In genomic region chr17:78828470-78829185, GRCh38 we compare ENCODE assay signal across 8 cellular contexts. TPM values are rescaled to one million over a fixed set of nuclear protein-coding genes. Genes with fewer than 3 reads are reported as not detected.
A peak's percentile ranks its signal among the peaks of the same experiment; 100 is the strongest.
DNase-seq lines count a peak whose midpoint lies in the region; ATAC-seq and TF ChIP-seq lines count a peak whose summit lies in the region.

No MANE protein-coding gene starts in this region.

- ATAC-seq in HCT116: peak; percentile 91
- ATAC-seq in HG03280 (IDR thresholded peaks at IDR 0.05; ENCODE audit: unreplicated experiment): no peak

- no peak overlapping the region for H3K27ac ChIP-seq in CD8-positive, alpha-beta memory T cell (ENCODE audit: low read depth, low read length)
- no peak overlapping the region for H3K27ac ChIP-seq in HCT116 (ENCODE audit: low read depth, low read length)
- no peak overlapping the region for H3K27ac ChIP-seq in vagina

- H3K36me3 Mint-ChIP-seq in CD8-positive, alpha-beta memory T cell: peaks cover 22 to 95% (median 45%) of the 10 kb centered on the region in 3 donors
- H3K36me3 Mint-ChIP-seq in activated CD4-positive, alpha-beta memory T cell treated with anti-CD3 and anti-CD28 coated beads, Interleukin-2, amount 10 ng/mL, durations not matched to agents 7 days and 5 days (ENCODE audit: low read depth): peaks cover 83% of the 10 kb centered on the region

- H3K9me3 Mint-ChIP-seq in CD8-positive, alpha-beta memory T cell: no peaks in the 10 kb centered on the region
- H3K9me3 Mint-ChIP-seq in activated CD4-positive, alpha-beta memory T cell treated with anti-CD3 and anti-CD28 coated beads, Interleukin-2, amount 10 ng/mL, durations not matched to agents 7 days and 5 days: no peaks in the 10 kb centered on the region

- H3K4me1 Mint-ChIP-seq in CD8-positive, alpha-beta memory T cell: peaks cover 26 to 54% (median 35%) of the 10 kb centered on the region in 3 donors
- peaks cover 17% of the 10 kb centered on the region for H3K4me1 Mint-ChIP-seq in activated CD4-positive, alpha-beta memory T cell treated with anti-CD3 and anti-CD28 coated beads, Interleukin-2, amount 10 ng/mL, durations not matched to agents 7 days and 5 days

- RAD21 ChIA-PET in HCT116 (lab: Charles Lee; ENCODE audit: low non-redundant PET in 1 of 2, low total read pairs in 2 of 2, uncharacterized antibody in 2 of 2, unreplicated experiment in 2 of 2): no interaction called here

- DNase-seq in CD8-positive, alpha-beta memory T cell: no peak
- DNase-seq in HCT116 (ENCODE audit: low read depth, low spot score): peak; percentile 24
- peak; percentile 22 for DNase-seq in activated CD4-positive, alpha-beta memory T cell treated with anti-CD3 and anti-CD28 coated beads, Interleukin-2, amount 10 ng/mL, durations not matched to agents 7 days and 5 days
- peak; percentile 90 for DNase-seq in iris pigment epithelial cell (ENCODE audit: low read depth)
- DNase-seq in NCI-H2029 treated with DMSO at 0.1 percent for 48 hours (lab: John Stamatoyannopoulos, UW): no peak
- DNase-seq in COLO829 (ENCODE audit: low spot score): no peak
- DNase-seq in vagina (ENCODE audit: extremely low spot score in 2 of 2): no peak

- H4K20me1 ChIP-seq in HCT116 (ENCODE audit: insufficient read depth): peaks cover 20% of the 10 kb centered on the region; the same call in 1 of the 2 replicates

- peaks cover 0 to 4% of the 10 kb centered on the region in 2 donors for H3K27me3 Mint-ChIP-seq in CD8-positive, alpha-beta memory T cell
- H3K27me3 Mint-ChIP-seq in activated CD4-positive, alpha-beta memory T cell treated with anti-CD3 and anti-CD28 coated beads, Interleukin-2, amount 10 ng/mL, durations not matched to agents 7 days and 5 days: no peaks in the 10 kb centered on the region

- peak; percentile 26; the same call in 1 of the 2 replicates for TF ChIP-seq RAD21 in HCT116 (IDR thresholded peaks at IDR 0.05; ENCODE audit: low read depth)

- H3K9me3 ChIP-seq in CD8-positive, alpha-beta memory T cell (ENCODE audit: low read length): no peaks in the 10 kb centered on the region
- H3K9me3 ChIP-seq in HCT116 (ENCODE audit: control insufficient read depth in 1 of 2, insufficient read depth in 1 of 2, low read depth in 1 of 2, low read length in 2 of 2) (no peaks in the 10 kb centered on the region), vagina (no peaks in the 10 kb centered on the region)

- H2AFZ ChIP-seq in HCT116 (ENCODE audit: low read depth, low read length, poor library complexity, severe bottlenecking): no peak overlapping the region

- CTCF ChIA-PET in CD8-positive, alpha-beta memory T cell (lab: Charles Lee): no interaction called here
- CTCF ChIA-PET in HCT116 (lab: Charles Lee): interaction anchor here (1.4 kb wide), 1 partner anchor 37 kb away, joined by 6 read pairs; no protein-coding TSS in a partner anchor
- CTCF ChIA-PET in activated CD4-positive, alpha-beta memory T cell treated with anti-CD3 and anti-CD28 coated beads, Interleukin-2, amount 10 ng/mL, durations not matched to agents 7 days and 5 days (lab: Charles Lee): interaction anchor here (1.5 kb wide), 1 partner anchor 9 kb away, joined by 3 read pairs; no protein-coding TSS in a partner anchor

- no peak overlapping the region for H3K9ac ChIP-seq in HCT116 (ENCODE audit: low read length)

- H3K79me2 ChIP-seq in HCT116 (ENCODE audit: insufficient read depth, low read length): peaks cover 97% of the 10 kb centered on the region

- intact Hi-C loops in HCT116 (cut with micrococcal nuclease) (no loop called here), vagina (cut with DNase I) (no loop called here)

- no peak overlapping the region for H3K4me2 ChIP-seq in HCT116 (ENCODE audit: low read length)

- TF ChIP-seq CTCF in HCT116 (IDR thresholded peaks at IDR 0.05 in 2 of 3, conservative IDR thresholded peaks at IDR 0.05 in 1 of 3; ENCODE audit: borderline replicate concordance in 1 of 3, insufficient read depth in 1 of 3, low read depth in 2 of 3, low read length in 2 of 3) (peak in 2 of 3 experiments; percentile 70 to 74; a peak in 4 of 6 replicates), vagina (IDR thresholded peaks at IDR 0.05) (no peak)

- TF ChIP-seq POLR2A in HCT116 (IDR thresholded peaks at IDR 0.05; ENCODE audit: borderline replicate concordance, extremely low read depth, insufficient read depth, insufficient read length) (no peak), vagina (IDR thresholded peaks at IDR 0.05) (no peak)

- POLR2A ChIA-PET in CD8-positive, alpha-beta memory T cell (lab: Charles Lee): no interaction called here
- POLR2A ChIA-PET in HCT116 (lab: Charles Lee): no interaction called here
- POLR2A ChIA-PET in activated CD4-positive, alpha-beta memory T cell treated with anti-CD3 and anti-CD28 coated beads, Interleukin-2, amount 10 ng/mL, durations not matched to agents 7 days and 5 days (lab: Charles Lee): interaction anchor here (0.7 to 2.6 kb wide), 4 partner anchors 9 to 35 kb away, joined by 3 to 13 read pairs (median 6); partner anchors contain the start of gene USP36

- H3K27me3 ChIP-seq in CD8-positive, alpha-beta memory T cell (ENCODE audit: insufficient read depth, low read length, poor library complexity, severe bottlenecking): no peaks in the 10 kb centered on the region
- no peaks in the 10 kb centered on the region for H3K27me3 ChIP-seq in HCT116 (ENCODE audit: insufficient read depth, low read length)
- H3K27me3 ChIP-seq in vagina: no peaks in the 10 kb centered on the region

- H3K4me3 Mint-ChIP-seq in CD8-positive, alpha-beta memory T cell: no peak overlapping the region
- no peak overlapping the region for H3K4me3 Mint-ChIP-seq in activated CD4-positive, alpha-beta memory T cell treated with anti-CD3 and anti-CD28 coated beads, Interleukin-2, amount 10 ng/mL, durations not matched to agents 7 days and 5 days

- H3K27ac Mint-ChIP-seq in CD8-positive, alpha-beta memory T cell: peak overlapping the region in 6 of 8 donors; percentile 45 to 82 (median 64)
- peak overlapping the region; percentile 41 for H3K27ac Mint-ChIP-seq in activated CD4-positive, alpha-beta memory T cell treated with anti-CD3 and anti-CD28 coated beads, Interleukin-2, amount 10 ng/mL, durations not matched to agents 7 days and 5 days

- H3K4me1 ChIP-seq in CD8-positive, alpha-beta memory T cell (ENCODE audit: insufficient read depth, low read length): no peaks in the 10 kb centered on the region
- no peaks in the 10 kb centered on the region for H3K4me1 ChIP-seq in HCT116 (ENCODE audit: control insufficient read depth in 1 of 2, insufficient read depth in 2 of 2, low read length in 2 of 2)
- H3K4me1 ChIP-seq in vagina: no peaks in the 10 kb centered on the region

- H3K9me2 ChIP-seq in HCT116 (ENCODE audit: insufficient read depth): no peaks in the 10 kb centered on the region

- no peak overlapping the region for H3K4me3 ChIP-seq in CD8-positive, alpha-beta memory T cell (ENCODE audit: low read length)
- H3K4me3 ChIP-seq in HCT116 (replicated peaks in 1 of 2; ENCODE audit: low read depth in 1 of 2, low read length in 2 of 2): no peak overlapping the region
- no peak overlapping the region for H3K4me3 ChIP-seq in vagina

- H3K36me3 ChIP-seq in CD8-positive, alpha-beta memory T cell (ENCODE audit: insufficient read depth, low read length): peaks cover 85% of the 10 kb centered on the region
- peaks cover 75 to 97% of the 10 kb centered on the region in 2 experiments for H3K36me3 ChIP-seq in HCT116 (ENCODE audit: control insufficient read depth in 1 of 2, insufficient read depth in 2 of 2, low read length in 2 of 2)
- H3K36me3 ChIP-seq in vagina: peaks cover 0 to 95% of the 10 kb centered on the region in 2 donors

- BruUV-seq in HCT116 (replicated peaks; lab: Mats Ljungman, UMichigan): no TSS peak

TF ChIP-seq in HCT116, 20 proteins besides CTCF, POLR2A, EP300 and RAD21 (continues in another document):
- TF ChIP-seq POLR2AphosphoS5 (IDR thresholded peaks at IDR 0.05; ENCODE audit: low read depth, low read length): no peak
- TF ChIP-seq ZFX (IDR thresholded peaks at IDR 0.05): no peak
- no peak for TF ChIP-seq ELF1 (IDR thresholded peaks at IDR 0.05; ENCODE audit: borderline replicate concordance, low read depth)
- TF ChIP-seq CBX3 (IDR thresholded peaks at IDR 0.05; ENCODE audit: low read depth): no peak
- no peak for TF ChIP-seq ZNF274 (IDR thresholded peaks at IDR 0.05; ENCODE audit: low read depth, low read length)
- TF ChIP-seq YY1 (IDR thresholded peaks at IDR 0.05; ENCODE audit: extremely low read depth, insufficient replicate concordance, low read depth, low read length): no peak
- TF ChIP-seq FOSL1 (IDR thresholded peaks at IDR 0.05; ENCODE audit: low read depth): no peak
- TF ChIP-seq, protein P1, sequence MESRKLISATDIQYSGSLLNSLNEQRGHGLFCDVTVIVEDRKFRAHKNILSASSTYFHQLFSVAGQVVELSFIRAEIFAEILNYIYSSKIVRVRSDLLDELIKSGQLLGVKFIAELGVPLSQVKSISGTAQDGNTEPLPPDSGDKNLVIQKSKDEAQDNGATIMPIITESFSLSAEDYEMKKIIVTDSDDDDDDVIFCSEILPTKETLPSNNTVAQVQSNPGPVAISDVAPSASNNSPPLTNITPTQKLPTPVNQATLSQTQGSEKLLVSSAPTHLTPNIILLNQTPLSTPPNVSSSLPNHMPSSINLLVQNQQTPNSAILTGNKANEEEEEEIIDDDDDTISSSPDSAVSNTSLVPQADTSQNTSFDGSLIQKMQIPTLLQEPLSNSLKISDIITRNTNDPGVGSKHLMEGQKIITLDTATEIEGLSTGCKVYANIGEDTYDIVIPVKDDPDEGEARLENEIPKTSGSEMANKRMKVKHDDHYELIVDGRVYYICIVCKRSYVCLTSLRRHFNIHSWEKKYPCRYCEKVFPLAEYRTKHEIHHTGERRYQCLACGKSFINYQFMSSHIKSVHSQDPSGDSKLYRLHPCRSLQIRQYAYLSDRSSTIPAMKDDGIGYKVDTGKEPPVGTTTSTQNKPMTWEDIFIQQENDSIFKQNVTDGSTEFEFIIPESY (IDR thresholded peaks at IDR 0.05; ENCODE audit: extremely low read depth, insufficient replicate concordance, low read length): no peak
- no peak for TF ChIP-seq CEBPB (IDR thresholded peaks at IDR 0.05; ENCODE audit: low read depth)
- no peak for TF ChIP-seq JUND (IDR thresholded peaks at IDR 0.05)
- TF ChIP-seq SP1 (IDR thresholded peaks at IDR 0.05; ENCODE audit: low read depth): no peak

RNA-seq across cellular contexts. Expression of gene USP36, which starts 12.0 kb away (rescaled TPM):
- total RNA-seq in CD8-positive, alpha-beta memory T cell: 100 to 1,000 TPM; 118 to 122 TPM
- polyA plus RNA-seq in CD8-positive, alpha-beta memory T cell: 43.2 TPM
- total RNA-seq in HCT116 (2021; ENCODE audit: unreplicated experiment) (104 TPM), vagina (71.2 TPM)
- polyA plus RNA-seq in HCT116 (2012): 61.4 and 63.6 TPM in 2 replicates
- 10 to 100 TPM; 95.4 to 96.8 TPM for total RNA-seq in activated CD4-positive, alpha-beta memory T cell treated with anti-CD3 and anti-CD28 coated beads, Interleukin-2, amount 10 ng/mL, durations not matched to agents 7 days and 5 days

RNA-seq across cellular contexts. Expression of gene CYTH1, which starts 46.6 kb away (rescaled TPM):
- total RNA-seq in CD8-positive, alpha-beta memory T cell: 100 to 1,000 TPM; 115 to 129 TPM
- 279 TPM for polyA plus RNA-seq in CD8-positive, alpha-beta memory T cell
- 34.3 TPM for total RNA-seq in HCT116 (2021; ENCODE audit: unreplicated experiment)
- 20.0 and 24.7 TPM in 2 replicates for polyA plus RNA-seq in HCT116 (2012)
- total RNA-seq in activated CD4-positive, alpha-beta memory T cell treated with anti-CD3 and anti-CD28 coated beads, Interleukin-2, amount 10 ng/mL, durations not matched to agents 7 days and 5 days: 100 to 1,000 TPM; 288 to 309 TPM
- 62.9 TPM for total RNA-seq in vagina

Comparison
In these comparisons a context has a peak if more than half of its experiments do, and no peak if none do; other contexts are left out.
1. DNase-seq: peak in HCT116 (single experiment), activated CD4-positive, alpha-beta memory T cell treated with anti-CD3 and anti-CD28 coated beads, Interleukin-2, amount 10 ng/mL, durations not matched to agents 7 days and 5 days (single experiment) and iris pigment epithelial cell (single experiment); none in CD8-positive, alpha-beta memory T cell (0 of 5), NCI-H2029 treated with DMSO at 0.1 percent for 48 hours (single experiment), COLO829 (single experiment) and vagina (0 of 2).
2. CTCF ChIP-seq: peak in HCT116 (2 of 3); none in vagina (0 of 3).